ENCODE assay signal across 22 cellular contexts in genomic region chr18:61847164-61847791, GRCh38. TPM values are rescaled to one million over a fixed set of nuclear protein-coding genes. Genes with fewer than 3 reads are reported as not detected.
DNase-seq lines count a peak whose midpoint lies in the region; ATAC-seq, FAIRE-seq and TF ChIP-seq lines count a peak whose summit lies in the region.
"Had no signal": no experiment of that assay in that cellular context is flagged by ENCODE, and none has a peak within 500 bp of the region (broad histone marks: within the 10 kb centered on the region; RNA-seq: fewer than 3 reads in every experiment).

No MANE protein-coding gene starts in this region.

- H3K4me3 Mint-ChIP-seq in astrocyte (ENCODE audit: unreplicated experiment) = no peak overlapping the region

- no peak overlapping the region for H3K27ac Mint-ChIP-seq in astrocyte (ENCODE audit: unreplicated experiment)

- H3K4me1 ChIP-seq in astrocyte (ENCODE audit: insufficient read depth, low read length) = peaks cover 9% of the 10 kb centered on the region
- H3K4me1 ChIP-seq: Peyer's patch had no signal

- peaks cover 52% of the 10 kb centered on the region for H4K20me1 ChIP-seq in astrocyte (ENCODE audit: insufficient read depth, low read length)

- no peaks in the 10 kb centered on the region for H3K27me3 Mint-ChIP-seq in astrocyte (ENCODE audit: low read depth, unreplicated experiment)

- peaks cover 26% of the 10 kb centered on the region for H3K36me3 Mint-ChIP-seq in astrocyte (ENCODE audit: low read depth, unreplicated experiment)

- no peak overlapping the region for H3K4me2 ChIP-seq in astrocyte (ENCODE audit: low read length)

- FAIRE-seq in astrocyte (lab: Jason Lieb, UNC) = peak; percentile 41

- H3K27me3 ChIP-seq in astrocyte (ENCODE audit: insufficient read depth, low read length) = no peaks in the 10 kb centered on the region
- H3K27me3 ChIP-seq: Peyer's patch, SJCRH30 had no signal

- peaks cover 71% of the 10 kb centered on the region for H3K79me2 ChIP-seq in astrocyte (ENCODE audit: insufficient read depth, low read length)

- no peak overlapping the region for H3K9ac ChIP-seq in astrocyte (ENCODE audit: low read length)

- H3K4me3 ChIP-seq in astrocyte (ENCODE audit: insufficient read depth, low read depth, low read length) = no peak overlapping the region
- H3K4me3 ChIP-seq: Peyer's patch, SJCRH30 had no signal

- DNase-seq in astrocyte (ENCODE audit: low read depth) (no peak), NCI-H2029 treated with DMSO at 0.1 percent for 48 hours (lab: John Stamatoyannopoulos, UW) (no peak), HCEC 1CT (no peak), NCI-H1694 treated with DMSO at 0.1 percent for 48 hours (lab: John Stamatoyannopoulos, UW) (no peak)
- DNase-seq in activated CD4-positive, alpha-beta T cell treated with anti-CD3 and anti-CD28 coated beads, Interleukin-2, amount 50 U/mL, for 1 hour = no peak
- DNase-seq: EL, GF-D8, IMR-90, MV-4-11, NCI-H1105 treated with DMSO at 0.1 percent for 48 hours, NCI-H2081 treated with DMSO at 0.1 percent for 48 hours, NCI-H2171 treated with DMSO at 0.1 percent for 48 hours, NCI-H524 treated with DMSO at 0.1 percent for 48 hours, NCI-H82, Peyer's patch, SJCRH30, T-helper 1 cell had no signal

- peaks cover 17% of the 10 kb centered on the region for H3K4me1 Mint-ChIP-seq in astrocyte (ENCODE audit: low read depth, unreplicated experiment)

- no peak overlapping the region for H3K27ac ChIP-seq in astrocyte (ENCODE audit: low read depth, low read length)
- H3K27ac ChIP-seq: C4-2B, Peyer's patch, SJCRH30 had no signal

- H2AFZ ChIP-seq in astrocyte (ENCODE audit: low read depth, low read length) = no peak overlapping the region

- H3K9me3 ChIP-seq in astrocyte (ENCODE audit: insufficient read depth, low read depth, low read length) = no peaks in the 10 kb centered on the region
- H3K9me3 ChIP-seq: Peyer's patch, SJCRH30 had no signal

- H3K36me3 ChIP-seq in astrocyte (ENCODE audit: insufficient read depth, low read length) = no peaks in the 10 kb centered on the region
- H3K36me3 ChIP-seq: Peyer's patch had no signal

- no peaks in the 10 kb centered on the region for H3K9me3 Mint-ChIP-seq in astrocyte (ENCODE audit: unreplicated experiment)

- TF ChIP-seq CTCF in astrocyte (IDR thresholded peaks at IDR 0.05; ENCODE audit: insufficient read depth, low read depth, low read length) = no peak

- ATAC-seq in GM18520 (IDR thresholded peaks at IDR 0.05; ENCODE audit: unreplicated experiment) = peak; percentile 53
- ATAC-seq in GM19438 (IDR thresholded peaks at IDR 0.05; ENCODE audit: low read depth, unreplicated experiment) = peak; percentile 51
- peak; percentile 60 for ATAC-seq in HG02870 (IDR thresholded peaks at IDR 0.05; ENCODE audit: unreplicated experiment)

RNA-seq across cellular contexts. Expression of gene RNF152, which starts 45.5 kb away (rescaled TPM):
- total RNA-seq in astrocyte = 68.7 and 73.9 TPM in 2 replicates
- total RNA-seq: OCI-LY7 had no signal
